Comparison of ENCODE assay signal across 23 cellular contexts in the genomic region with DNA sequence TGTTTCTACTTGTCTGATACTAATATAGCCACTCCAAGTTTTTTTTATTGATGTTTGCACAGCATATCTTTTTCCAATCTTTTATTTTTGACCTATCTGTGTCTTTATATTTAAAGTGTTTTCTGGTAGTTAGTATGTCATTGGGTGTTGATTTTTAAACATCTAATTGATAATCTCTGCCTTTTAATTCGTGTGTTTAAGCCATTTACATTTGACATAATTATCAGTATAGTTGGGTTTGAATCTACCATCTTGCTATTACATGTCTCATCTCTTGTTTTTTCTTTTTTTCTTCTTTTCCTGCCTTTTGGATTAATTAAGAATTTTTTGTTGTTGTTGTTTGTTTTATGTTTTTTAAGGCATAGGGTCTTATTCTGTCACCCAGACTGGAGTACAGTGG.
"Had no signal": no experiment of that assay in that cellular context is flagged by ENCODE, and none has a peak within 500 bp of the region (broad histone marks: within the 10 kb centered on the region; RNA-seq: fewer than 3 reads in every experiment).

No MANE protein-coding gene starts in this region.

- H3K4me1 ChIP-seq: esophagus muscularis mucosa, gastroesophageal sphincter, heart left ventricle had no signal

- DNase-seq: dermis blood vessel endothelial cell; dorsolateral prefrontal cortex; effector CD4-positive, alpha-beta T cell; effector memory CD4-positive, alpha-beta T cell; foreskin keratinocyte; heart left ventricle; hypothalamus; immature natural killer cell; islet precursor cell; left cardiac atrium; left lung; left ventricle myocardium superior; lower lobe of right lung; mesenchymal stem cell; mucosa of descending colon; naive B cell; naive thymus-derived CD8-positive, alpha-beta T cell had no signal

- H3K4me3 ChIP-seq: coronary artery, dorsolateral prefrontal cortex, esophagus muscularis mucosa, gastroesophageal sphincter, heart left ventricle, hepatocyte, left lung, lower lobe of right lung, mucosa of descending colon had no signal

- H3K27ac ChIP-seq: coronary artery, dorsolateral prefrontal cortex, esophagus muscularis mucosa, foreskin keratinocyte, gastroesophageal sphincter, heart left ventricle, hepatocyte, left lung, lower lobe of right lung had no signal

- FAIRE-seq: endothelial cell of umbilical vein, frontal cortex had no signal

- ATAC-seq: foreskin keratinocyte; gastroesophageal sphincter; heart left ventricle; left cardiac atrium; left lung; left ventricle myocardium superior; lower lobe of right lung; mucosa of descending colon; naive thymus-derived CD8-positive, alpha-beta T cell had no signal

- H3K4me2 ChIP-seq: hepatocyte had no signal

- H3K27me3 ChIP-seq: dorsolateral prefrontal cortex, esophagus muscularis mucosa, foreskin keratinocyte, gastroesophageal sphincter, heart left ventricle, hepatocyte, left lung had no signal

- H2AFZ ChIP-seq: hepatocyte had no signal
